Comparison of ENCODE assay signal across 8 cellular contexts in genomic region chr16:87387942-87388817, GRCh38. TPM values are rescaled to one million over a fixed set of nuclear protein-coding genes. Genes with fewer than 3 reads are reported as not detected.
A peak's percentile ranks its signal among the peaks of the same experiment; 100 is the strongest.
DNase-seq lines count a peak whose midpoint lies in the region; ATAC-seq, FAIRE-seq and TF ChIP-seq lines count a peak whose summit lies in the region.

No MANE protein-coding gene starts in this region.

- no peak for TF ChIP-seq CTCF in BJ (IDR thresholded peaks at IDR 0.05; ENCODE audit: insufficient read depth, low read depth, low read length)

- peak; percentile 55 for FAIRE-seq in colon (lab: Jason Lieb, UNC)

- CTCF ChIA-PET in BJ (lab: Yijun Ruan, JAX) = interaction anchor here (0.6 to 1.6 kb wide), 5 partner anchors 23 to 540 kb away, joined by 3 to 6 read pairs (median 3); no protein-coding TSS in a partner anchor

- peak; percentile 54 for ATAC-seq in GM19351 (IDR thresholded peaks at IDR 0.05; ENCODE audit: unreplicated experiment)
- ATAC-seq in HG03469 (IDR thresholded peaks at IDR 0.05; ENCODE audit: unreplicated experiment) = peak; percentile 36

- H3K36me3 ChIP-seq in BJ (ENCODE audit: control insufficient read depth, insufficient read depth, low read length) = no peaks in the 10 kb centered on the region

- H3K27me3 ChIP-seq in BJ (ENCODE audit: control insufficient read depth, insufficient read depth, low read length) = no peaks in the 10 kb centered on the region

- POLR2A ChIA-PET in BJ (lab: Charles Lee) = no interaction called here

- H3K4me3 ChIP-seq in BJ (ENCODE audit: low read depth, low read length) = no peak overlapping the region

- DNase-seq in BJ (ENCODE audit: low read depth) = peak; percentile 99
- peak; percentile 97 for DNase-seq in NCI-H524 treated with DMSO at 0.1 percent for 48 hours (lab: John Stamatoyannopoulos, UW)
- peak; percentile 84 to 85 for DNase-seq in activated CD4-positive, alpha-beta T cell treated with anti-CD3 and anti-CD28 coated beads for 4 hours
- peak; percentile 100 for DNase-seq in kidney tubule cell (ENCODE audit: low spot score)
- DNase-seq in stimulated activated CD4-positive, alpha-beta T cell treated with anti-CD3 and anti-CD28 coated beads, Interleukin-1b, Interleukin-23, amount 100 ng/mL, for 24 hours (ENCODE audit: low read depth in 4 of 4, low spot score in 1 of 4) = peak in 3 of 4 experiments; percentile 58 to 73 (median 71)

RNA-seq across cellular contexts. Expression of gene MAP1LC3B, which starts 4.0 kb away (rescaled TPM):
- 29.0 and 50.7 TPM in 2 replicates for polyA plus RNA-seq in BJ (2011; rRNA removed)
- 14.8 and 23.0 TPM in 2 replicates for polyA minus RNA-seq in BJ (2011; rRNA and poly(A)+ RNA removed)

RNA-seq across cellular contexts. Expression of gene FBXO31, which starts 4.6 kb away (rescaled TPM):
- polyA plus RNA-seq in BJ (2011; rRNA removed) = 16.7 and 24.8 TPM in 2 replicates
- 17.6 and 21.6 TPM in 2 replicates for polyA minus RNA-seq in BJ (2011; rRNA and poly(A)+ RNA removed)
